ENCODE assay signal across 30 cellular contexts in genomic region chr14:77249286-77249685, GRCh38. TPM values are rescaled to one million over a fixed set of nuclear protein-coding genes. Genes with fewer than 3 reads are reported as not detected.
"Had no signal": no experiment of that assay in that cellular context is flagged by ENCODE, and none has a peak within 500 bp of the region (broad histone marks: within the 10 kb centered on the region; RNA-seq: fewer than 3 reads in every experiment).

No MANE protein-coding gene starts in this region.

- H3K4me3 ChIP-seq: ascending aorta, cardiac muscle cell had no signal

- H3K9me3 ChIP-seq: ascending aorta had no signal

- H3K36me3 ChIP-seq: ascending aorta, cardiac muscle cell had no signal

- H3K27me3 ChIP-seq: ascending aorta, cardiac muscle cell had no signal

- DNase-seq: activated B cell treated with CpG ODN at 0.5 μM for 24 hours; activated CD4-positive, alpha-beta memory T cell treated with anti-CD3 and anti-CD28 coated beads for 36 hours; activated CD4-positive, alpha-beta T cell treated with anti-CD3 and anti-CD28 coated beads for 4 hours; activated CD4-positive, alpha-beta T cell treated with anti-CD3 and anti-CD28 coated beads, Interleukin-2, amount 10 ng/mL, durations not matched to agents 24 days and 14 days; activated CD4-positive, alpha-beta T cell treated with anti-CD3 and anti-CD28 coated beads, Interleukin-2, amount 50 U/mL, for 1 hour; activated CD4-positive, alpha-beta T cell treated with anti-CD3 and anti-CD28 coated beads, Interleukin-2, amount 50 U/mL, for 4 hours; activated CD4-positive, CD25-positive, alpha-beta regulatory T cell treated with anti-CD3 and anti-CD28 coated beads, Interleukin-2, amount 50 U/mL, for 72 hours; activated CD8-positive, alpha-beta memory T cell treated with anti-CD3 and anti-CD28 coated beads for 24 hours; activated CD8-positive, alpha-beta memory T cell treated with anti-CD3 and anti-CD28 coated beads, Interleukin-2, amount 10 ng/mL, durations not matched to agents 7 days and 5 days; activated CD8-positive, alpha-beta memory T cell treated with anti-CD3 and anti-CD28 coated beads, Interleukin-2, amount 50 U/mL, for 48 hours; activated CD8-positive, alpha-beta T cell treated with anti-CD3 and anti-CD28 coated beads, Interleukin-2, amount 10 ng/mL, durations not matched to agents 7 days and 5 days; activated effector memory CD4-positive, alpha-beta T cell treated with Interleukin-2 at 50 U/mL for 16 hours; activated gamma-delta T cell; activated naive CD4-positive, alpha-beta T cell treated with anti-CD3 and anti-CD28 coated beads, Interleukin-2, amount 10 ng/mL, durations not matched to agents 7 days and 5 days; activated naive CD4-positive, alpha-beta T cell treated with Interleukin-2 at 50 U/mL for 16 hours; activated naive CD8-positive, alpha-beta T cell treated with anti-CD3 and anti-CD28 coated beads, Interleukin-2, amount 10 ng/mL, durations not matched to agents 7 days and 5 days; activated naive CD8-positive, alpha-beta T cell treated with anti-CD3 and anti-CD28 coated beads, Interleukin-2, amount 50 U/mL, for 24 hours; activated T-cell treated with anti-CD3 and anti-CD28 coated beads, Interleukin-2, amount 50 U/mL, for 24 hours; activated T-cell treated with anti-CD3 and anti-CD28 coated beads, Interleukin-2, amount 50 U/mL, for 48 hours; amygdala; anterior cingulate cortex; caudate nucleus; SW 1271; T-helper 1 cell; T-helper 2 cell; T-helper 9 cell had no signal

- H3K27ac ChIP-seq: ascending aorta, cardiac muscle cell, VCaP had no signal

- H3K4me1 ChIP-seq: ascending aorta had no signal

- ATAC-seq: activated CD8-positive, alpha-beta memory T cell treated with anti-CD3 and anti-CD28 coated beads, Interleukin-2, amount 10 ng/mL, durations not matched to agents 7 days and 5 days; activated CD8-positive, alpha-beta T cell treated with anti-CD3 and anti-CD28 coated beads, Interleukin-2, amount 10 ng/mL, durations not matched to agents 7 days and 5 days; activated naive CD8-positive, alpha-beta T cell treated with anti-CD3 and anti-CD28 coated beads, Interleukin-2, amount 50 U/mL, for 24 hours had no signal

RNA-seq across cellular contexts. Expression of gene NGB, which starts 21.7 kb away (rescaled TPM):
- total RNA-seq: activated B cell treated with CpG ODN at 0.5 μM for 24 hours; activated CD4-positive, alpha-beta memory T cell treated with anti-CD3 and anti-CD28 coated beads for 36 hours; activated CD4-positive, alpha-beta T cell treated with anti-CD3 and anti-CD28 coated beads, Interleukin-2, amount 10 ng/mL, durations not matched to agents 24 days and 14 days; activated CD8-positive, alpha-beta memory T cell treated with anti-CD3 and anti-CD28 coated beads, Interleukin-2, amount 10 ng/mL, durations not matched to agents 7 days and 5 days; activated CD8-positive, alpha-beta T cell treated with anti-CD3 and anti-CD28 coated beads, Interleukin-2, amount 10 ng/mL, durations not matched to agents 7 days and 5 days; activated naive CD8-positive, alpha-beta T cell treated with anti-CD3 and anti-CD28 coated beads, Interleukin-2, amount 10 ng/mL, durations not matched to agents 7 days and 5 days; activated T-helper 2 cell treated with anti-CD3 and anti-CD28 coated beads, Interferon-gamma antibody, Interleukin-2, Interleukin-4, amounts not matched to agents 10 μg/mL and 5 μg/mL and 100 μg/mL, durations not matched to agents 14 hours and 24 hours and 36 hours; ascending aorta had no signal
